Comparison of ENCODE assay signal across 23 cellular contexts in genomic region chr5:2896371-2897275, GRCh38.
A peak's percentile ranks its signal among the peaks of the same experiment; 100 is the strongest.
DNase-seq lines count a peak whose midpoint lies in the region; ATAC-seq and TF ChIP-seq lines count a peak whose summit lies in the region.
"Had no signal": no experiment of that assay in that cellular context is flagged by ENCODE, and none has a peak within 500 bp of the region (broad histone marks: within the 10 kb centered on the region; RNA-seq: fewer than 3 reads in every experiment).

No MANE protein-coding gene starts in this region.

- no peaks in the 10 kb centered on the region for H3K36me3 ChIP-seq in esophagus muscularis mucosa
- no peaks in the 10 kb centered on the region for H3K36me3 ChIP-seq in osteoblast (ENCODE audit: insufficient read depth, low read length)

- H3K4me1 ChIP-seq in esophagus muscularis mucosa, result no peaks in the 10 kb centered on the region
- no peaks in the 10 kb centered on the region for H3K4me1 ChIP-seq in osteoblast (ENCODE audit: insufficient read depth, low read length)
- H3K4me1 ChIP-seq: A549 had no signal

- H3K4me2 ChIP-seq in osteoblast (ENCODE audit: insufficient read depth, low read length), result no peak overlapping the region
- H3K4me2 ChIP-seq: A549, KMS-11 had no signal

- no peak overlapping the region for H3K27ac Mint-ChIP-seq in chondrocyte (ENCODE audit: unreplicated experiment)
- H3K27ac Mint-ChIP-seq: CD4-positive, CD25-positive, alpha-beta regulatory T cell had no signal

- intact Hi-C loops in esophagus muscularis mucosa (cut with DNase I), result no loop called here

- H3K36me3 Mint-ChIP-seq in chondrocyte (ENCODE audit: low read depth), result no peaks in the 10 kb centered on the region
- H3K36me3 Mint-ChIP-seq: CD4-positive, CD25-positive, alpha-beta regulatory T cell had no signal

- H3K9me3 ChIP-seq in esophagus muscularis mucosa (peaks cover 0 to 8% (median 0%) of the 10 kb centered on the region in 4 donors), osteoblast (ENCODE audit: low read depth, low read length) (no peaks in the 10 kb centered on the region)
- H3K9me3 ChIP-seq: A549 had no signal

- H3K27me3 ChIP-seq in esophagus muscularis mucosa, result peaks cover 0 to 6% (median 0%) of the 10 kb centered on the region in 4 donors
- no peaks in the 10 kb centered on the region for H3K27me3 ChIP-seq in osteoblast (ENCODE audit: insufficient read depth, low read length)

- peaks cover 13% of the 10 kb centered on the region for H3K9me3 Mint-ChIP-seq in chondrocyte (ENCODE audit: low read depth)

- ATAC-seq in HG02884 (IDR thresholded peaks at IDR 0.05; ENCODE audit: unreplicated experiment), result no peak
- ATAC-seq: A549, PC-3 had no signal

- H3K4me3 ChIP-seq in esophagus muscularis mucosa, result no peak overlapping the region
- no peak overlapping the region for H3K4me3 ChIP-seq in osteoblast (ENCODE audit: insufficient read depth, low read length)
- H3K4me3 ChIP-seq: A549, SK-N-MC had no signal

- DNase-seq in chondrocyte (ENCODE audit: low spot score), result peak; percentile 75
- DNase-seq in esophagus muscularis mucosa (ENCODE audit: extremely low spot score), result peak; percentile 75
- DNase-seq in osteoblast (ENCODE audit: insufficient read length, low spot score, missing footprints), result peak; percentile 15
- DNase-seq in ureter (ENCODE audit: low spot score), result peak; percentile 34
- no peak for DNase-seq in inferior parietal cortex (ENCODE audit: extremely low spot score)
- no peak for DNase-seq in NOMO-1 treated with DMSO at 0.1 percent for 48 hours (lab: John Stamatoyannopoulos, UW; ENCODE audit: unreplicated experiment)
- DNase-seq: CD4-positive, CD25-positive, alpha-beta regulatory T cell; EL; GF-D8; GOT3; NCI-H1105; NCI-H146; NCI-H2081; NCI-H2171; NCI-H446; NCI-H526 treated with DMSO at 0.1 percent for 48 hours; PC-3; RPMI8226; SHP77 had no signal

- no peaks in the 10 kb centered on the region for H3K79me2 ChIP-seq in osteoblast (ENCODE audit: insufficient read depth, low read length)

- TF ChIP-seq EP300 in esophagus muscularis mucosa (IDR thresholded peaks at IDR 0.05), result no peak

- H2AFZ ChIP-seq in osteoblast (ENCODE audit: low read length), result no peak overlapping the region

- no peaks in the 10 kb centered on the region for H3K27me3 Mint-ChIP-seq in chondrocyte (ENCODE audit: low read depth)
- H3K27me3 Mint-ChIP-seq: CD4-positive, CD25-positive, alpha-beta regulatory T cell had no signal

- H3K27ac ChIP-seq in esophagus muscularis mucosa (replicated peaks in 1 of 4) (no peak overlapping the region), osteoblast (ENCODE audit: low read depth, low read length) (no peak overlapping the region)
- H3K27ac ChIP-seq: A549, KMS-11, SK-N-MC had no signal

- 89% methylated on average over 29 of the region's 29 CpGs for WGBS in esophagus muscularis mucosa

- H3K4me3 Mint-ChIP-seq in chondrocyte (ENCODE audit: unreplicated experiment), result no peak overlapping the region
- H3K4me3 Mint-ChIP-seq: CD4-positive, CD25-positive, alpha-beta regulatory T cell had no signal

- TF ChIP-seq CTCF in chondrocyte (IDR thresholded peaks at IDR 0.05), result no peak
- TF ChIP-seq CTCF in esophagus muscularis mucosa (IDR thresholded peaks at IDR 0.05), result no peak
- TF ChIP-seq CTCF in osteoblast (IDR thresholded peaks at IDR 0.05; ENCODE audit: extremely low read depth, low read depth, low read length), result no peak

- TF ChIP-seq POLR2A in esophagus muscularis mucosa (IDR thresholded peaks at IDR 0.05; ENCODE audit: low read depth), result no peak

- no peaks in the 10 kb centered on the region for H3K4me1 Mint-ChIP-seq in chondrocyte (ENCODE audit: low read depth)
- H3K4me1 Mint-ChIP-seq: CD4-positive, CD25-positive, alpha-beta regulatory T cell had no signal

- no peaks in the 10 kb centered on the region for H4K20me1 ChIP-seq in osteoblast (ENCODE audit: insufficient read depth, low read length)

Comparison
In these comparisons a context has a peak if more than half of its experiments do, and no peak if none do; other contexts are left out.
1. DNase-seq: peak in chondrocyte (single experiment), esophagus muscularis mucosa (single experiment), osteoblast (single experiment) and ureter (single experiment); none in inferior parietal cortex (single experiment) and NOMO-1 treated with DMSO at 0.1 percent for 48 hours (single experiment).